In the genomic region with DNA sequence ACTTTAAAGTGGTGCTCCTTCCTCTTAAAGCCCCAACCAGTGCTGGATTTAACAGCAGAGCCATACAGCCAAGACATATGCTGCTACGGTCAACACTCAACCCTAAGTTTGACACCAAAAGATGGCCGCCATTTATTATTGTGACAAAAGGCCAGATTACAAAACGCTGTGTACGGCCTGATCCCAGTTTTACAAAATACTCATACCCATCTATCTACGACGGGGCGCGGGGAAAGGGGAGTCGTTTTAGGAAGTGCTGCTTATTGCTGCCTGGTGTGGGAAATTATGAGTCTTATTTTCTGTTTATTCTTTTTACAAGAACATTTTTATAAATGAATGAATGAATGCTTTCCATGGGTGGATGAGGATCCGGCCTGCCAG, we compare ENCODE assay signal across 8 cellular contexts. TPM values are rescaled to one million over a fixed set of nuclear protein-coding genes. Genes with fewer than 3 reads are reported as not detected.
DNase-seq lines count a peak whose midpoint lies in the region; ATAC-seq, FAIRE-seq and TF ChIP-seq lines count a peak whose summit lies in the region.

No MANE protein-coding gene starts in this region.

- TF ChIP-seq CTCF in GM12878 (IDR thresholded peaks at IDR 0.05 in 2 of 3, conservative IDR thresholded peaks at IDR 0.05 in 1 of 3; ENCODE audit: control insufficient read depth in 2 of 3, extremely low read depth in 1 of 3, insufficient read depth in 1 of 3, low read depth in 3 of 3, low read length in 3 of 3), result no peak

- no peak overlapping the region for H4K8ac ChIP-seq in mesendoderm (ENCODE audit: low read depth, low read length)

- peak overlapping the region; percentile 95 for H2AFZ ChIP-seq in GM12878 (ENCODE audit: control insufficient read depth, low read depth, low read length)

- H4K20me1 ChIP-seq in GM12878 (ENCODE audit: control insufficient read depth, insufficient read depth), result no peaks in the 10 kb centered on the region

- TF ChIP-seq EP300 in GM12878 (IDR thresholded peaks at IDR 0.05; ENCODE audit: borderline replicate concordance in 1 of 2, control insufficient read depth in 1 of 2, low read depth in 2 of 2, low read length in 2 of 2), result no peak

- no peaks in the 10 kb centered on the region for H3K79me1 ChIP-seq in mesendoderm (ENCODE audit: low read length)

- H2AK5ac ChIP-seq in mesendoderm (ENCODE audit: low read length), result no peak overlapping the region

- H3K4me2 ChIP-seq in GM12878 (ENCODE audit: control insufficient read depth, insufficient read depth) (peak overlapping the region; percentile 94), mesendoderm (ENCODE audit: low read length) (peak overlapping the region; percentile 56)

- SMC1A ChIA-PET in GM12878 (lab: Charles Lee; ENCODE audit: uncharacterized antibody, unreplicated experiment), result interaction anchor here (2.8 to 3.0 kb wide), 2 partner anchors 26 to 85 kb away, joined by 10 to 32 read pairs; a partner anchor contains a TSS

- no peak overlapping the region for H3K23ac ChIP-seq in mesendoderm (ENCODE audit: low read length)

- no peak overlapping the region for H2BK15ac ChIP-seq in mesendoderm (replicated peaks; ENCODE audit: low read depth)

- H2BK120ac ChIP-seq in mesendoderm (ENCODE audit: low read depth, low read length), result no peak overlapping the region

- H3K9me3 ChIP-seq in HUES6 (ENCODE audit: control insufficient read depth, insufficient read depth, low read depth, low read length) (no peaks in the 10 kb centered on the region), GM12878 (replicated peaks; ENCODE audit: control insufficient read depth, insufficient read depth, low read length) (no peaks in the 10 kb centered on the region)

- FAIRE-seq in GM12878 (lab: Jason Lieb, UNC), result no peak

- peak overlapping the region; percentile 62 for H3K4me3 ChIP-seq in HUES6 (ENCODE audit: low read depth, low read length)
- H3K4me3 ChIP-seq in GM12878, result peak overlapping the region; percentile 97
- peak overlapping the region; percentile 62 for H3K4me3 ChIP-seq in mesendoderm (ENCODE audit: low read length)

- peak overlapping the region; percentile 86 for H3K18ac ChIP-seq in mesendoderm (ENCODE audit: low read length)

- ATAC-seq in GM12878 (peak; percentile 6; the same call in 1 of the 3 replicates), HG02623 (IDR thresholded peaks at IDR 0.05; ENCODE audit: unreplicated experiment) (no peak)

- no peaks in the 10 kb centered on the region for H3K27me3 ChIP-seq in HUES6 (ENCODE audit: control insufficient read depth, insufficient read depth, low read length)
- no peaks in the 10 kb centered on the region for H3K27me3 ChIP-seq in GM12878 (replicated peaks in 1 of 2; ENCODE audit: control insufficient read depth in 2 of 2, insufficient read depth in 2 of 2, low read length in 1 of 2)
- no peaks in the 10 kb centered on the region for H3K27me3 ChIP-seq in mesendoderm (ENCODE audit: insufficient read depth, low read length, poor library complexity)

- in situ Hi-C loops in GM12878 (cut with MboI), result loop anchor here (5.0 to 25.0 kb wide), 2 partner anchors 295 to 640 kb away; no protein-coding TSS in a partner anchor

- no peak overlapping the region for H3K27ac ChIP-seq in HUES6 (ENCODE audit: low read depth, low read length)
- peak overlapping the region; percentile 91 for H3K27ac ChIP-seq in GM12878 (ENCODE audit: control insufficient read depth, insufficient read depth)
- H3K27ac ChIP-seq in mesendoderm (ENCODE audit: low read depth, low read length), result no peak overlapping the region

- DNase-seq in ELR (ENCODE audit: low read depth) (peak; percentile 4), GM12878 (ENCODE audit: low read depth, low spot score) (no peak), mesendoderm (no peak), NCI-H510A (lab: John Stamatoyannopoulos, UW) (no peak), SKM-1 (lab: John Stamatoyannopoulos, UW; ENCODE audit: unreplicated experiment) (no peak), NCI-H1048 (lab: John Stamatoyannopoulos, UW) (no peak)

- no peaks in the 10 kb centered on the region for H3K36me3 ChIP-seq in HUES6 (ENCODE audit: control insufficient read depth, insufficient read depth, low read length)
- peaks cover 0 to 4% of the 10 kb centered on the region in 2 experiments; a peak in 1 of 4 replicates for H3K36me3 ChIP-seq in GM12878 (ENCODE audit: control insufficient read depth in 2 of 2, insufficient read depth in 2 of 2, low read length in 1 of 2)
- no peaks in the 10 kb centered on the region for H3K36me3 ChIP-seq in mesendoderm (ENCODE audit: control insufficient read depth, insufficient read depth, low read length)

- H3K9ac ChIP-seq in HUES6 (ENCODE audit: low read length) (peak overlapping the region; percentile 82), GM12878 (ENCODE audit: control insufficient read depth, insufficient read depth, low read length) (peak overlapping the region; percentile 93), mesendoderm (ENCODE audit: low read length) (peak overlapping the region; percentile 84)

- TF ChIP-seq POLR2A in GM12878 (IDR thresholded peaks at IDR 0.05; ENCODE audit: low read depth, low read length), result no peak

- no peak overlapping the region for H3K4ac ChIP-seq in mesendoderm (ENCODE audit: low read depth, low read length)

- no TSS peak for BruUV-seq in GM12878 (replicated peaks; lab: Mats Ljungman, UMichigan)

- WGBS in GM12878 (ENCODE audit: insufficient coverage, insufficient replicate concordance, low lambda C conversion rate, missing lambda C conversion rate), result 9% methylated on average over 10 of the region's 10 CpGs
- WGBS in mesendoderm (ENCODE audit: extremely low coverage, insufficient coverage, low lambda C conversion rate), result no CpG with 5 or more reads among the region's 10 CpGs

- H3K4me1 ChIP-seq in HUES6 (ENCODE audit: control insufficient read depth, insufficient read depth, low read length), result peaks cover 13% of the 10 kb centered on the region
- H3K4me1 ChIP-seq in GM12878 (ENCODE audit: control insufficient read depth, insufficient read depth, low read length), result peaks cover 6% of the 10 kb centered on the region; the same call in 1 of the 2 replicates
- no peaks in the 10 kb centered on the region for H3K4me1 ChIP-seq in mesendoderm (ENCODE audit: control insufficient read depth, low read depth, low read length)

- CTCF ChIA-PET in GM12878 (lab: Yijun Ruan, JAX), result interaction anchor here (1.0 to 3.4 kb wide), 4 partner anchors 27 to 289 kb away, joined by 4 to 62 read pairs (median 14); a partner anchor contains a TSS

- intact Hi-C loops in GM12878 (cut with micrococcal nuclease; ENCODE audit: unreplicated experiment), result loop anchor here (1.0 to 2.0 kb wide), 2 partner anchors 85 to 298 kb away; a partner anchor contains a TSS

- RAD21 ChIA-PET in GM12878 (lab: Charles Lee; ENCODE audit: unreplicated experiment), result interaction anchor here (2.3 to 2.8 kb wide), 2 partner anchors 27 to 289 kb away, joined by 31 to 33 read pairs; no protein-coding TSS in a partner anchor

- peak overlapping the region; percentile 96 for H3K56ac ChIP-seq in mesendoderm (ENCODE audit: low read length)

- H3K79me2 ChIP-seq in GM12878 (ENCODE audit: control insufficient read depth, insufficient read depth, low read length) (peaks cover 8% of the 10 kb centered on the region), mesendoderm (ENCODE audit: control insufficient read depth, insufficient read depth, low read length) (no peaks in the 10 kb centered on the region)

- POLR2A ChIA-PET in GM12878 (lab: Charles Lee), result no interaction called here

- no peak overlapping the region for H4K5ac ChIP-seq in mesendoderm (ENCODE audit: low read length)

- H2BK5ac ChIP-seq in mesendoderm (ENCODE audit: low read length), result no peak overlapping the region

- TF ChIP-seq RAD21 in GM12878 (IDR thresholded peaks at IDR 0.05; ENCODE audit: insufficient read depth, low read depth, low read length), result no peak

TF ChIP-seq in GM12878, 131 proteins besides CTCF, POLR2A, EP300 and RAD21 (continues in another document):
- no peak for TF ChIP-seq KDM1A (IDR thresholded peaks at IDR 0.05; ENCODE audit: borderline replicate concordance)
- TF ChIP-seq HCFC1 (IDR thresholded peaks at IDR 0.05; ENCODE audit: low read length), result no peak
- no peak for TF ChIP-seq EED (IDR thresholded peaks at IDR 0.05; ENCODE audit: low read depth)
- TF ChIP-seq, protein P1, sequence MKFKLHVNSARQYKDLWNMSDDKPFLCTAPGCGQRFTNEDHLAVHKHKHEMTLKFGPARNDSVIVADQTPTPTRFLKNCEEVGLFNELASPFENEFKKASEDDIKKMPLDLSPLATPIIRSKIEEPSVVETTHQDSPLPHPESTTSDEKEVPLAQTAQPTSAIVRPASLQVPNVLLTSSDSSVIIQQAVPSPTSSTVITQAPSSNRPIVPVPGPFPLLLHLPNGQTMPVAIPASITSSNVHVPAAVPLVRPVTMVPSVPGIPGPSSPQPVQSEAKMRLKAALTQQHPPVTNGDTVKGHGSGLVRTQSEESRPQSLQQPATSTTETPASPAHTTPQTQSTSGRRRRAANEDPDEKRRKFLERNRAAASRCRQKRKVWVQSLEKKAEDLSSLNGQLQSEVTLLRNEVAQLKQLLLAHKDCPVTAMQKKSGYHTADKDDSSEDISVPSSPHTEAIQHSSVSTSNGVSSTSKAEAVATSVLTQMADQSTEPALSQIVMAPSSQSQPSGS (IDR thresholded peaks at IDR 0.05; ENCODE audit: low read length), result no peak

RNA-seq across cellular contexts. Expression of a gene that starts 0.5 kb away (rescaled TPM):
- total RNA-seq in GM12878 (2013; cell fraction: nucleolus; rRNA removed), result 4.3 and 5.1 TPM in 2 replicates
- total RNA-seq in GM12878 (2014; rRNA removed) (10.6 and 12.0 TPM in 2 replicates), GM12878 (2014; rRNA removed; fragmentation: Illumina TruSeq; extraction: Trizol) (8.5 and 11.1 TPM in 2 replicates), GM12878 (2021) (7.0 and 7.7 TPM in 2 replicates)
- polyA plus RNA-seq in GM12878 (2011; ENCODE audit: low read depth), result 11.5 TPM
- polyA plus RNA-seq in GM12878 (2011; rRNA removed) (8.9 and 14.2 TPM in 2 replicates), GM12878 (2014; fragmentation: Illumina TruSeq; extraction: Trizol) (10.6 and 15.2 TPM in 2 replicates), GM12878 (2014; fragmentation: Nextera tagmentation; extraction: Ambion mirVana) (1 to 10 TPM; 8.7 to 8.9 TPM), GM12878 (2014; rRNA removed) (11.0 TPM in 2 replicates), GM12878 (2016; fragmentation: Nextera tagmentation; extraction: Ambion mirVana) (10 to 100 TPM; 18.3 to 19.1 TPM)
- 5.7 and 5.8 TPM in 2 replicates for polyA plus RNA-seq in GM12878 (2011; cell fraction: cytosol; rRNA removed)
- 3.8 and 4.7 TPM in 2 replicates for polyA plus RNA-seq in GM12878 (2011; cell fraction: nucleus; rRNA removed)
- 10.4 and 10.9 TPM in 2 replicates for polyA plus RNA-seq in GM12878 (2012)
- 2.2 and 3.0 TPM in 2 replicates for polyA minus RNA-seq in GM12878 (2011; rRNA and poly(A)+ RNA removed)
- polyA minus RNA-seq in GM12878 (2011; cell fraction: cytosol; rRNA and poly(A)+ RNA removed), result not detected in 2 replicates
- polyA minus RNA-seq in GM12878 (2011; cell fraction: nucleus; rRNA and poly(A)+ RNA removed), result 1.7 and 3.1 TPM in 2 replicates
- 0.45 TPM for polyA plus RNA-seq in mesendoderm (2013, experiment 1 of 2)
- polyA plus RNA-seq in mesendoderm (2013, experiment 2 of 2), result 0.62 TPM
